ENCODE assay signal across 13 cellular contexts in the genomic region with DNA sequence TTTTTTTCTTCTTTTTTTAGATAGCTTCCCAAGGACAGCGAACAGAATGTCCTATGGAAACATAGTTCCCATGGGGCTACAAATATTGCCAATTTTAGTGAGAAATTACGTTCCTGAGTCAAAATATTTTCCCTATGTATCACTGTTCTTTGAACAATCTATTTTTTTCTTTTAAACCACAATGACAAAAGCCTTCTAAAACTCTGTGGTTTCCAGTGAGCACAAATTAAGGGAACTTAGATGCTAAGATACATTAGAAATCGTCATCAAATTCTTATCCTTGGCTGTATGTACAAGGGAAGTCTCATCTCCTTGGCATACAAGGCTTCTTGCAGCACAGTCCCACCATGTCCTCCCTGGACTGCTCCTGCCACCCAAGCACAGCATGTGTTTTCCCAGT. TPM values are rescaled to one million over a fixed set of nuclear protein-coding genes. Genes with fewer than 3 reads are reported as not detected.
A peak's percentile ranks its signal among the peaks of the same experiment; 100 is the strongest.
DNase-seq lines count a peak whose midpoint lies in the region; ATAC-seq and TF ChIP-seq lines count a peak whose summit lies in the region.
"Had no signal": no experiment of that assay in that cellular context is flagged by ENCODE, and none has a peak within 500 bp of the region (broad histone marks: within the 10 kb centered on the region; RNA-seq: fewer than 3 reads in every experiment).

No MANE protein-coding gene starts in this region.

- ATAC-seq in HG03439 (IDR thresholded peaks at IDR 0.05; ENCODE audit: unreplicated experiment) (no peak), GM21526 (IDR thresholded peaks at IDR 0.05; ENCODE audit: low FRiP score, unreplicated experiment) (no peak)

- TF ChIP-seq CTCF in AG04449 (IDR thresholded peaks at IDR 0.05; ENCODE audit: insufficient read depth, low read length, missing control alignments): no peak
- TF ChIP-seq CTCF in astrocyte of the cerebellum (IDR thresholded peaks at IDR 0.05; ENCODE audit: low read depth, low read length, missing control alignments): no peak

- peak; percentile 85 for DNase-seq in AG04449 (ENCODE audit: low read depth, low spot score)
- DNase-seq in HCEC 1CT: peak; percentile 94
- DNase-seq in astrocyte of the cerebellum (ENCODE audit: low read depth): peak; percentile 87
- DNase-seq in kidney tubule cell (ENCODE audit: low spot score): peak; percentile 52
- no peak for DNase-seq in midbrain (lab: John Stamatoyannopoulos, UW)
- no peak for DNase-seq in dermis blood vessel endothelial cell
- DNase-seq: activated CD4-positive, alpha-beta T cell treated with anti-CD3 and anti-CD28 coated beads for 4 hours; CD4-positive, alpha-beta memory T cell; NCI-H1105 treated with DMSO at 0.1 percent for 48 hours; NCI-H526 treated with DMSO at 0.1 percent for 48 hours; SJCRH30 had no signal

- CTCF ChIA-PET in AG04449 (lab: Yijun Ruan, JAX): interaction anchor here (0.8 kb wide), 1 partner anchor 155 kb away, joined by 3 read pairs; no protein-coding TSS in a partner anchor

- POLR2A ChIA-PET in AG04449 (lab: Yijun Ruan, JAX): no interaction called here

- H3K4me3 ChIP-seq in AG04449 (ENCODE audit: low read depth, low read length) (no peak overlapping the region), astrocyte of the cerebellum (ENCODE audit: low read depth, low read length) (no peak overlapping the region)
- H3K4me3 ChIP-seq: SJCRH30 had no signal

- in situ Hi-C loops in astrocyte of the cerebellum (cut with HindIII; ENCODE audit: low sequenced_read_pairs): no loop called here

RNA-seq across cellular contexts. Expression of a gene that starts 17.9 kb away (rescaled TPM):
- total RNA-seq in dermis blood vessel endothelial cell: 2.2 and 4.7 TPM in 2 replicates

Comparison
In these comparisons a context has a peak if more than half of its experiments do, and no peak if none do; other contexts are left out.
1. DNase-seq: peak in AG04449 (single experiment), HCEC 1CT (single experiment), astrocyte of the cerebellum (single experiment) and kidney tubule cell (single experiment); none in midbrain (single experiment) and dermis blood vessel endothelial cell (single experiment).